28 cellular contexts compared by ENCODE assay signal in the genomic region with DNA sequence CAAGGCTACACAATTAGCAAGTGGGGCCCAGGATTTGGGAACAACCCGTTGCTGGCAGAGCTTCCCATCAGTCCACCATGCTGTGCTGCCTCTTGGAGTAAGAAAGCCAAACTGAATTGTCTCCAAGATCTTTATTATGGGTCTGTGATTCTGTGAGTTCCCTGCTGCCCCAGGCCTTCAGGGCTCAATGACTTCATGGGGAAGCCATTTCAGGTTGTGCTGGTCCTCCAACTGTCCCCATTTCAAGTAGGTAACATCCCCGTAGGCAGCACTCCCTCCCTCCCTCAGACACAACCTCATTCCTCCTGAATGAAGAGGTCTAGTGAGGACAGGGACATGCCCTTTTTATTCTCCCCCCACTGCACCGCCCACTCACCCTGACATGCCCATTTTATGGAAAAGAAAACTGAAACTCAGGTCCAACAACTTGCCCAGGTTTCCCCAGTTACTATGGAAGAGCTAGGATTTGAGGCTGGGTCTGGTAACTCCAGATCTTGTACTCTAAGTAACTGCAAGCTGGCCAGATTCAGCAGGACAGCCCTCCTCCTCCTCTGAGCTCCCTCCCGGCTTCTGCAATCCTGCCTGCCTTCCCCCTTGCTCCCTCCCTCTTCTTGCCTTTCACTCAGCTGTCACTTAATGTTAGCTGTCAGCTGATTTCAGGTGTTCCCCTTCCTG. TPM values are rescaled to one million over a fixed set of nuclear protein-coding genes. Genes with fewer than 3 reads are reported as not detected.
DNase-seq lines count a peak whose midpoint lies in the region; ATAC-seq, FAIRE-seq and TF ChIP-seq lines count a peak whose summit lies in the region.
"Had no signal": no experiment of that assay in that cellular context is flagged by ENCODE, and none has a peak within 500 bp of the region (broad histone marks: within the 10 kb centered on the region; RNA-seq: fewer than 3 reads in every experiment).

No MANE protein-coding gene starts in this region.

- H2BK12ac ChIP-seq in H1 (ENCODE audit: low read depth, low read length) (no peak overlapping the region; the same call in 1 of the 2 replicates), trophoblast cell (ENCODE audit: low read length) (no peak overlapping the region)

- H2BK5ac ChIP-seq in IMR-90 (ENCODE audit: low read depth, low read length, poor library complexity, severe bottlenecking) = no peak overlapping the region
- H2BK5ac ChIP-seq in H1 (ENCODE audit: low read depth, low read length) = no peak overlapping the region
- H2BK5ac ChIP-seq in trophoblast cell (ENCODE audit: low read depth, low read length, poor library complexity) = no peak overlapping the region

- H3K4ac ChIP-seq in IMR-90 (ENCODE audit: low read depth, low read length) = no peak overlapping the region
- no peak overlapping the region for H3K4ac ChIP-seq in H1 (replicated peaks; ENCODE audit: insufficient read length, low read depth, low read length)
- H3K4ac ChIP-seq in trophoblast cell (ENCODE audit: low read depth, low read length) = no peak overlapping the region

- H3K79me2 ChIP-seq in H1 (ENCODE audit: control insufficient read depth in 1 of 2, insufficient read depth in 2 of 2, low read length in 2 of 2) (no peaks in the 10 kb centered on the region), trophoblast cell (ENCODE audit: control insufficient read depth, insufficient read depth, low read length, poor library complexity) (no peaks in the 10 kb centered on the region)

- H2BK20ac ChIP-seq in IMR-90 (ENCODE audit: low read depth, low read length) = no peak overlapping the region
- no peak overlapping the region for H2BK20ac ChIP-seq in H1 (ENCODE audit: low read length)

- no TSS peak for BruUV-seq in IMR-90 (replicated peaks; lab: Mats Ljungman, UMichigan)

- H2AFZ ChIP-seq in IMR-90 (replicated peaks; ENCODE audit: low read length, poor library complexity) (peak overlapping the region; percentile 54), H1 (ENCODE audit: low read length) (no peak overlapping the region), trophoblast cell (ENCODE audit: insufficient read depth, low read length, poor library complexity) (no peak overlapping the region)

- intact Hi-C loops in IMR-90 (cut with micrococcal nuclease) (no loop called here), esophagus squamous epithelium (cut with DNase I) (no loop called here)
- intact Hi-C loops in activated naive CD4-positive, alpha-beta T cell treated with anti-CD3 and anti-CD28 coated beads for 36 hours (cut with micrococcal nuclease) = no loop called here

- H3K14ac ChIP-seq in IMR-90 (replicated peaks; ENCODE audit: low read depth, low read length) = no peak overlapping the region; the same call in 1 of the 2 replicates
- H3K14ac ChIP-seq in H1 (ENCODE audit: insufficient read length) = no peak overlapping the region
- H3K14ac ChIP-seq in trophoblast cell (ENCODE audit: low read length) = no peak overlapping the region

- WGBS in IMR-90 (ENCODE audit: extremely low coverage in 2 of 2, insufficient read length in 1 of 2), 2 experiments = no CpG with 5 or more reads among the region's 4 CpGs
- WGBS in H1 (ENCODE audit: extremely low coverage in 1 of 2, insufficient coverage in 1 of 2, insufficient read length in 1 of 2, insufficient replicate concordance in 2 of 2, low coverage in 1 of 2, low lambda C conversion rate in 2 of 2, missing lambda C conversion rate in 1 of 2), 2 experiments = 90% methylated on average over 4 of the region's 4 CpGs; no CpG with 5 or more reads in 1 of the 2 experiments
- no CpG with 5 or more reads among the region's 4 CpGs for WGBS in trophoblast cell (ENCODE audit: extremely low coverage, insufficient coverage, insufficient read length)
- WGBS in esophagus squamous epithelium, 2 donors = 61 to 70% methylated on average over 4 of the region's 4 CpGs

- H3K4me2 ChIP-seq in IMR-90 (ENCODE audit: low read depth, low read length) (no peak overlapping the region), H1 (ENCODE audit: insufficient read depth in 1 of 2, low read depth in 2 of 2, low read length in 2 of 2) (no peak overlapping the region), trophoblast cell (ENCODE audit: low read length) (no peak overlapping the region)

- no peak overlapping the region for H3K4me3 Mint-ChIP-seq in activated naive CD4-positive, alpha-beta T cell treated with anti-CD3 and anti-CD28 coated beads for 36 hours
- H3K4me3 Mint-ChIP-seq: activated T-helper 17 cell treated with anti-CD3 and anti-CD28 coated beads, Interleukin-2, amount 50 U/mL, for 72 hours; CD4-positive, alpha-beta T cell; nephron had no signal

- no peaks in the 10 kb centered on the region for H3K9me1 ChIP-seq in IMR-90 (ENCODE audit: insufficient read depth, low read length)

- H3K4me3 ChIP-seq in IMR-90 (ENCODE audit: insufficient read depth, low read depth, low read length) (no peak overlapping the region), H1 (ENCODE audit: extremely low read depth in 1 of 4, insufficient read depth in 2 of 4, low read depth in 3 of 4, low read length in 4 of 4) (no peak overlapping the region), trophoblast cell (ENCODE audit: low read depth, low read length) (no peak overlapping the region), esophagus squamous epithelium (no peak overlapping the region)
- H3K4me3 ChIP-seq: cardiac muscle cell, gastroesophageal sphincter, mucosa of descending colon, ovary, skin epidermis, suprapubic skin had no signal

- TF ChIP-seq EP300 in H1 (IDR thresholded peaks at IDR 0.05; ENCODE audit: borderline replicate concordance in 1 of 2, low read depth in 2 of 2, low read length in 2 of 2) = no peak

- DNase-seq in D341Med (ENCODE audit: low spot score) (peak; percentile 21), IMR-90 (no peak), H1 (ENCODE audit: low read depth in 1 of 2, low spot score in 2 of 2) (no peak), trophoblast cell (peak; percentile 80 to 86), esophagus squamous epithelium (lab: John Stamatoyannopoulos, UW) (no peak), activated gamma-delta T cell (lab: John Stamatoyannopoulos, UW) (no peak)
- no peak for DNase-seq in activated naive CD4-positive, alpha-beta T cell treated with anti-CD3 and anti-CD28 coated beads for 36 hours
- DNase-seq: activated CD4-positive, alpha-beta T cell treated with anti-CD3 and anti-CD28 coated beads for 4 hours; CD4-positive, alpha-beta T cell; left cardiac atrium; mucosa of descending colon; NCI-H1092; NCI-H1694; NCI-H446 treated with DMSO at 0.1 percent for 48 hours; NCI-H774; ovary; SIG-M5; stimulated activated naive CD4-positive, alpha-beta T cell treated with Interleukin-2 at 50 U/mL for 16 hours had no signal

- POLR2A ChIA-PET in IMR-90 (lab: Charles Lee; ENCODE audit: unreplicated experiment) = no interaction called here
- POLR2A ChIA-PET in H1 (lab: Charles Lee; ENCODE audit: partially characterized antibody) = interaction anchor here (2.9 kb wide), 1 partner anchor 9 kb away, joined by 11 read pairs; no protein-coding TSS in a partner anchor

- H2AK5ac ChIP-seq in IMR-90 (ENCODE audit: low read depth, low read length) (no peak overlapping the region), H1 (ENCODE audit: low read depth, low read length) (no peak overlapping the region), trophoblast cell (ENCODE audit: low read length) (no peak overlapping the region)

- H4K20me1 ChIP-seq in IMR-90 (ENCODE audit: insufficient read depth, low read length) (no peaks in the 10 kb centered on the region), H1 (replicated peaks in 1 of 2; ENCODE audit: control insufficient read depth in 1 of 2, insufficient read depth in 2 of 2, low read length in 2 of 2) (no peaks in the 10 kb centered on the region)

- H4K91ac ChIP-seq in IMR-90 (ENCODE audit: insufficient read depth, low read depth, low read length) (no peak overlapping the region), H1 (replicated peaks; ENCODE audit: insufficient read length, low read length) (no peak overlapping the region), trophoblast cell (ENCODE audit: low read depth, low read length) (no peak overlapping the region)

- TF ChIP-seq CTCF in IMR-90 (conservative IDR thresholded peaks at IDR 0.05; ENCODE audit: low read depth, low read length) = no peak
- TF ChIP-seq CTCF in H1 (IDR thresholded peaks at IDR 0.05; ENCODE audit: control extremely low read depth in 1 of 3, insufficient read depth in 1 of 3, low read depth in 1 of 3, low read length in 3 of 3) = no peak
- TF ChIP-seq CTCF in esophagus squamous epithelium (IDR thresholded peaks at IDR 0.05) = no peak

- no peak overlapping the region for H3K27ac Mint-ChIP-seq in activated naive CD4-positive, alpha-beta T cell treated with anti-CD3 and anti-CD28 coated beads for 36 hours
- H3K27ac Mint-ChIP-seq: activated T-helper 17 cell treated with anti-CD3 and anti-CD28 coated beads, Interleukin-2, amount 50 U/mL, for 72 hours; CD4-positive, alpha-beta T cell had no signal

- H2BK15ac ChIP-seq in IMR-90 (ENCODE audit: low read depth, low read length) = no peak overlapping the region
- no peak overlapping the region for H2BK15ac ChIP-seq in H1 (ENCODE audit: low read length)

- in situ Hi-C loops in IMR-90 (cut with MboI; ENCODE audit: low sequenced_read_pairs) = no loop called here

- no peak overlapping the region for H3K56ac ChIP-seq in IMR-90 (ENCODE audit: extremely low read depth, insufficient read depth, low read length)
- H3K56ac ChIP-seq in H1 (replicated peaks; ENCODE audit: insufficient read length, low read depth, low read length) = no peak overlapping the region

- H3K23me2 ChIP-seq in H1 (ENCODE audit: low read depth, low read length) = no peaks in the 10 kb centered on the region

- no peak overlapping the region for H4K12ac ChIP-seq in trophoblast cell (ENCODE audit: low read depth, low read length)

- H3K27me3 ChIP-seq in IMR-90 (ENCODE audit: control insufficient read depth, insufficient read depth, low read length) = peaks cover 16% of the 10 kb centered on the region
- no peaks in the 10 kb centered on the region for H3K27me3 ChIP-seq in H1 (replicated peaks in 1 of 4; ENCODE audit: control insufficient read depth in 3 of 4, extremely low read depth in 1 of 4, insufficient read depth in 3 of 4, low read length in 3 of 4)
- no peaks in the 10 kb centered on the region for H3K27me3 ChIP-seq in trophoblast cell (ENCODE audit: insufficient read depth, low read length)
- peaks cover 0 to 3% (median 0%) of the 10 kb centered on the region in 4 donors for H3K27me3 ChIP-seq in esophagus squamous epithelium
- H3K27me3 ChIP-seq: cardiac muscle cell, gastroesophageal sphincter, ovary, suprapubic skin had no signal

- CTCF ChIA-PET in IMR-90 (lab: Yijun Ruan, JAX) (no interaction called here), H1 (lab: Charles Lee; ENCODE audit: partially characterized antibody) (interaction anchor here (0.6 to 1.3 kb wide), 3 partner anchors 15 to 33 kb away, joined by 3 to 4 read pairs (median 3); no protein-coding TSS in a partner anchor)
- CTCF ChIA-PET in activated naive CD4-positive, alpha-beta T cell treated with anti-CD3 and anti-CD28 coated beads for 36 hours (lab: Charles Lee) = no interaction called here

- H3K36me3 ChIP-seq in IMR-90 (ENCODE audit: control insufficient read depth, insufficient read depth, low read length) (no peaks in the 10 kb centered on the region), H1 (ENCODE audit: control insufficient read depth in 2 of 4, insufficient read depth in 4 of 4, low read length in 3 of 4) (no peaks in the 10 kb centered on the region), trophoblast cell (ENCODE audit: control insufficient read depth in 1 of 2, insufficient read depth in 2 of 2, low read length in 2 of 2) (no peaks in the 10 kb centered on the region), esophagus squamous epithelium (no peaks in the 10 kb centered on the region)
- H3K36me3 ChIP-seq: cardiac muscle cell, gastroesophageal sphincter, ovary, suprapubic skin had no signal

- TF ChIP-seq POLR2A in IMR-90 (IDR thresholded peaks at IDR 0.05; ENCODE audit: low read depth, low read length) = no peak
- TF ChIP-seq POLR2A in H1 (IDR thresholded peaks at IDR 0.05; ENCODE audit: control extremely low read depth in 1 of 2, low read depth in 2 of 2, low read length in 2 of 2) = no peak
- no peak for TF ChIP-seq POLR2A in esophagus squamous epithelium (IDR thresholded peaks at IDR 0.05)

- H2AK9ac ChIP-seq in IMR-90 (replicated peaks; ENCODE audit: low read depth, low read length, poor library complexity) = no peak overlapping the region

- H3K9me3 ChIP-seq in IMR-90 (ENCODE audit: control insufficient read depth, insufficient read depth, low read length) = no peaks in the 10 kb centered on the region
- H3K9me3 ChIP-seq in H1 (ENCODE audit: insufficient read depth in 2 of 2, low read depth in 1 of 2, low read length in 1 of 2) = no peaks in the 10 kb centered on the region
- H3K9me3 ChIP-seq in trophoblast cell (ENCODE audit: insufficient read depth, low read depth, low read length) = no peaks in the 10 kb centered on the region
- no peaks in the 10 kb centered on the region for H3K9me3 ChIP-seq in esophagus squamous epithelium
- H3K9me3 ChIP-seq: gastroesophageal sphincter, mucosa of descending colon, ovary, suprapubic skin had no signal

- H3K18ac ChIP-seq in IMR-90 (ENCODE audit: low read depth, low read length) (no peak overlapping the region), H1 (ENCODE audit: extremely low read depth, low read length) (no peak overlapping the region), trophoblast cell (ENCODE audit: low read length) (no peak overlapping the region)

- dilution Hi-C loops in IMR-90 (cut with HindIII; ENCODE audit: low sequenced_read_pairs, unreplicated experiment) = no loop called here

- H3K9me3 Mint-ChIP-seq in activated naive CD4-positive, alpha-beta T cell treated with anti-CD3 and anti-CD28 coated beads for 36 hours = no peaks in the 10 kb centered on the region
- H3K9me3 Mint-ChIP-seq: activated naive CD4-positive, alpha-beta T cell treated with anti-CD3 and anti-CD28 coated beads, Interleukin-2, amount 50 U/mL, for 72 hours; activated T-helper 17 cell treated with anti-CD3 and anti-CD28 coated beads, Interleukin-2, amount 50 U/mL, for 72 hours; CD4-positive, alpha-beta T cell; nephron had no signal

- H3K36me3 Mint-ChIP-seq in activated naive CD4-positive, alpha-beta T cell treated with anti-CD3 and anti-CD28 coated beads for 36 hours (ENCODE audit: low read depth) = no peaks in the 10 kb centered on the region
- H3K36me3 Mint-ChIP-seq: activated naive CD4-positive, alpha-beta T cell treated with anti-CD3 and anti-CD28 coated beads, Interleukin-2, amount 50 U/mL, for 72 hours had no signal

- FAIRE-seq in H1 (lab: Jason Lieb, UNC) = peak; percentile 39
- FAIRE-seq: endometrium had no signal

- no peak for ATAC-seq in IMR-90 (ENCODE audit: low read depth)
- ATAC-seq: activated naive CD4-positive, alpha-beta T cell treated with anti-CD3 and anti-CD28 coated beads, Interleukin-2, amount 50 U/mL, for 72 hours; activated T-helper 17 cell treated with anti-CD3 and anti-CD28 coated beads, Interleukin-2, amount 50 U/mL, for 72 hours; gastroesophageal sphincter; HCT116; left cardiac atrium; mucosa of descending colon had no signal

- H3K79me1 ChIP-seq in IMR-90 (ENCODE audit: low read depth in 1 of 2, low read length in 2 of 2) (no peaks in the 10 kb centered on the region), H1 (ENCODE audit: low read depth, low read length) (no peaks in the 10 kb centered on the region), trophoblast cell (ENCODE audit: low read length) (no peaks in the 10 kb centered on the region)

- TF ChIP-seq RAD21 in IMR-90 (IDR thresholded peaks at IDR 0.05; ENCODE audit: low read length) = no peak
- TF ChIP-seq RAD21 in H1 (IDR thresholded peaks at IDR 0.05 in 1 of 2, conservative IDR thresholded peaks at IDR 0.05 in 1 of 2; ENCODE audit: low read depth in 2 of 2, low read length in 2 of 2) = no peak

- H3K23ac ChIP-seq in IMR-90 (ENCODE audit: low read depth, low read length) = no peak overlapping the region
- no peak overlapping the region for H3K23ac ChIP-seq in H1 (ENCODE audit: insufficient read length)
- H3K23ac ChIP-seq in trophoblast cell (ENCODE audit: low read length) = no peak overlapping the region

- no peaks in the 10 kb centered on the region for H3K4me1 ChIP-seq in IMR-90 (ENCODE audit: control insufficient read depth, insufficient read depth, low read length)
- no peaks in the 10 kb centered on the region for H3K4me1 ChIP-seq in H1 (replicated peaks in 1 of 4; ENCODE audit: control insufficient read depth in 3 of 4, insufficient read depth in 4 of 4, low read length in 3 of 4)
- peaks cover 8 to 9% of the 10 kb centered on the region in 2 experiments for H3K4me1 ChIP-seq in trophoblast cell (ENCODE audit: control insufficient read depth in 1 of 2, insufficient read depth in 2 of 2, low read length in 2 of 2)
- H3K4me1 ChIP-seq in esophagus squamous epithelium = no peaks in the 10 kb centered on the region
- H3K4me1 ChIP-seq: gastroesophageal sphincter, suprapubic skin had no signal

- H3K27ac ChIP-seq in IMR-90 (ENCODE audit: insufficient read depth, low read length) = no peak overlapping the region
- H3K27ac ChIP-seq in H1 (ENCODE audit: low read depth, low read length) = no peak overlapping the region
- no peak overlapping the region for H3K27ac ChIP-seq in trophoblast cell (ENCODE audit: low read depth, low read length)
- H3K27ac ChIP-seq in esophagus squamous epithelium = no peak overlapping the region
- H3K27ac ChIP-seq: cardiac muscle cell, gastroesophageal sphincter, ovary, skin epidermis, suprapubic skin, VCaP had no signal

- no peaks in the 10 kb centered on the region for H3K27me3 Mint-ChIP-seq in activated naive CD4-positive, alpha-beta T cell treated with anti-CD3 and anti-CD28 coated beads for 36 hours (ENCODE audit: low read depth)
- H3K27me3 Mint-ChIP-seq: CD4-positive, alpha-beta T cell had no signal

- H4K8ac ChIP-seq in IMR-90 (ENCODE audit: low read depth in 2 of 2, low read length in 2 of 2) (no peak overlapping the region), H1 (ENCODE audit: extremely low read depth, insufficient read depth, low read length) (no peak overlapping the region), trophoblast cell (ENCODE audit: low read depth, low read length) (no peak overlapping the region)

- H2BK120ac ChIP-seq in IMR-90 (ENCODE audit: low read depth, low read length) (no peak overlapping the region), H1 (replicated peaks; ENCODE audit: low read depth, low read length) (no peak overlapping the region), trophoblast cell (ENCODE audit: insufficient read depth, low read length, poor library complexity) (no peak overlapping the region)

- H4K5ac ChIP-seq in IMR-90 (ENCODE audit: low read depth, low read length) = no peak overlapping the region
- H4K5ac ChIP-seq in H1 (ENCODE audit: insufficient read length, low read depth, low read length) = no peak overlapping the region

- H3K4me1 Mint-ChIP-seq in activated naive CD4-positive, alpha-beta T cell treated with anti-CD3 and anti-CD28 coated beads for 36 hours (ENCODE audit: low read depth) = no peaks in the 10 kb centered on the region
- H3K4me1 Mint-ChIP-seq: activated T-helper 17 cell treated with anti-CD3 and anti-CD28 coated beads, Interleukin-2, amount 50 U/mL, for 72 hours had no signal

- H3K9ac ChIP-seq in IMR-90 (ENCODE audit: low read depth, low read length) = no peak overlapping the region
- no peak overlapping the region for H3K9ac ChIP-seq in H1 (replicated peaks in 1 of 4; ENCODE audit: extremely low read depth in 1 of 4, low read depth in 3 of 4, low read length in 3 of 4)
- no peak overlapping the region for H3K9ac ChIP-seq in trophoblast cell (ENCODE audit: low read length)

RNA-seq across cellular contexts. Expression of a gene that starts 8.2 kb away (rescaled TPM):
- 173 and 186 TPM in 2 replicates for total RNA-seq in IMR-90 (2012; rRNA removed)
- 131 and 147 TPM in 2 replicates for polyA plus RNA-seq in IMR-90 (2012; rRNA removed)
- polyA plus RNA-seq in IMR-90 (2012; cell fraction: cytosol; rRNA removed) = 72.8 and 87.1 TPM in 2 replicates
- 30.7 and 43.3 TPM in 2 replicates for polyA plus RNA-seq in IMR-90 (2012; cell fraction: nucleus; rRNA removed; ENCODE audit: low replicate concordance)
- total RNA-seq in H1 (2021; fragmentation: NEBNext Ultra II Directional; extraction: Animal tissue kit (Norgen Biotek cat#: 25700)) = 247 and 248 TPM in 2 replicates
- polyA plus RNA-seq in H1 (2011; rRNA removed) = 118 and 146 TPM in 2 replicates
- polyA plus RNA-seq in H1 (2011; cell fraction: cytosol; rRNA removed) = 153 TPM
- 79.3 TPM for polyA plus RNA-seq in H1 (2011; cell fraction: nucleus; rRNA removed)
- 196 to 243 TPM (median 207 TPM) in 4 replicates for polyA plus RNA-seq in H1 (2012, experiment 1 of 2)
- polyA plus RNA-seq in H1 (2012, experiment 2 of 2) = 105 TPM
- 137 TPM for polyA plus RNA-seq in H1 (2013, experiment 1 of 2)
- 144 TPM for polyA plus RNA-seq in H1 (2013, experiment 2 of 2)
- polyA minus RNA-seq in H1 (2011; rRNA and poly(A)+ RNA removed) = 70.2 and 81.8 TPM in 2 replicates
- 59.7 TPM for polyA minus RNA-seq in H1 (2011; cell fraction: cytosol; rRNA and poly(A)+ RNA removed)
- 41.3 TPM for polyA minus RNA-seq in H1 (2011; cell fraction: nucleus; rRNA and poly(A)+ RNA removed)
- polyA plus RNA-seq in trophoblast cell (2013) = 139 TPM in 2 replicates
- 10 to 100 TPM; 42.4 to 63.2 (median 54.2) TPM for total RNA-seq in esophagus squamous epithelium
- total RNA-seq in activated naive CD4-positive, alpha-beta T cell treated with anti-CD3 and anti-CD28 coated beads for 36 hours = 100 to 1,000 TPM; 115 to 118 TPM

Comparison
In these comparisons a context has a peak if more than half of its experiments do, and no peak if none do; other contexts are left out.
1. DNase-seq: peak in D341Med (single experiment) and trophoblast cell (2 of 2); none in IMR-90 (single experiment), H1 (0 of 2), esophagus squamous epithelium (single experiment), activated naive CD4-positive, alpha-beta T cell treated with anti-CD3 and anti-CD28 coated beads for 36 hours (single experiment) and activated gamma-delta T cell (single experiment).